24 cellular contexts compared by ENCODE assay signal in the genomic region with DNA sequence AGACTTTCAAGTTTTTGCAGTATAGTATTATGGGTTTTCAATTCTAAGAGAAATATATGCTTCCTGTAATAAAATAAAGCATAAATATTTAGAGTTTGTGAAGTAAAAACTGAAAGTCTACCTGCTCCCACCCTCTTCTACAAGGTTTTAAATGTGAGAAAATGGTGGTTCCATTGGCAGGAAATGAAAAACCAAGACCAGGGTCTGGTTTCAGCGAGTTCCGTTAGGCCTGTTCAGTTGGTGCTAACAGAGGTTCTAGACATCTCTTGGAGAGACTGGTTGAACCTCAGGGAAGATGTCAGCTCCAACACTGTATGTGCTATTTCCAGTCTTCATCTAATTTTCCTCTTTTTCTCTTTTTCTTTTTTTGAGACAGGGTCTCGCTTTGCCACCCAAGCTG. TPM values are rescaled to one million over a fixed set of nuclear protein-coding genes. Genes with fewer than 3 reads are reported as not detected.
A peak's percentile ranks its signal among the peaks of the same experiment; 100 is the strongest.
DNase-seq lines count a peak whose midpoint lies in the region; ATAC-seq and TF ChIP-seq lines count a peak whose summit lies in the region.
"Had no signal": no experiment of that assay in that cellular context is flagged by ENCODE, and none has a peak within 500 bp of the region (broad histone marks: within the 10 kb centered on the region; RNA-seq: fewer than 3 reads in every experiment).

No MANE protein-coding gene starts in this region.

- CTCF ChIA-PET in GM10248 (lab: Yijun Ruan, JAX) = interaction anchor here (1.1 to 3.5 kb wide), 5 partner anchors 10 to 137 kb away, joined by 3 to 16 read pairs (median 12); no protein-coding TSS in a partner anchor

- TF ChIP-seq CTCF in GM10248 (IDR thresholded peaks at IDR 0.05; ENCODE audit: control extremely low read depth, extremely low read depth, low read depth, missing control alignments) (no peak), GM13977 (IDR thresholded peaks at IDR 0.05; ENCODE audit: extremely low read depth, insufficient read depth, missing control alignments) (no peak)

- in situ Hi-C loops in GM13977 (cut with MboI; ENCODE audit: low pct_unique_long_range_greater_than_20kb, low sequenced_read_pairs, unreplicated experiment) = no loop called here

- H3K4me1 Mint-ChIP-seq in effector memory CD8-positive, alpha-beta T cell (ENCODE audit: low read depth in 2 of 2) = peaks cover 5 to 14% of the 10 kb centered on the region in 2 donors

- H3K27me3 ChIP-seq in H7 (ENCODE audit: control insufficient read depth, insufficient read depth, low read length) = no peaks in the 10 kb centered on the region
- H3K27me3 ChIP-seq: BLaER1, breast epithelium, ovary, transverse colon had no signal

- no peaks in the 10 kb centered on the region for H3K36me3 Mint-ChIP-seq in effector memory CD8-positive, alpha-beta T cell (ENCODE audit: insufficient read depth)

- H3K4me3 ChIP-seq in H7 (ENCODE audit: insufficient read depth, low read depth, low read length) = no peak overlapping the region
- H3K4me3 ChIP-seq: BLaER1, breast epithelium, lower lobe of right lung, ovary, skin epidermis, transverse colon had no signal

- peaks cover 0 to 7% of the 10 kb centered on the region in 2 donors for H3K27me3 Mint-ChIP-seq in effector memory CD8-positive, alpha-beta T cell
- H3K27me3 Mint-ChIP-seq: activated B cell treated with CpG ODN at 0.5 μM for 24 hours had no signal

- POLR2A ChIA-PET in GM10248 (lab: Yijun Ruan, JAX) = interaction anchor here (1.4 kb wide), 1 partner anchor 12 kb away, joined by 3 read pairs; a partner anchor contains a TSS

- no peak overlapping the region for H3K27ac Mint-ChIP-seq in effector memory CD8-positive, alpha-beta T cell
- H3K27ac Mint-ChIP-seq: activated B cell treated with CpG ODN at 0.5 μM for 24 hours; activated naive CD4-positive, alpha-beta T cell treated with anti-CD3 and anti-CD28 coated beads for 36 hours; H9; nephron progenitor cell had no signal

- peaks cover 2% of the 10 kb centered on the region; the same call in 1 of the 2 replicates for H3K36me3 ChIP-seq in H7 (replicated peaks; ENCODE audit: control insufficient read depth, insufficient read depth, low read length)
- H3K36me3 ChIP-seq: BLaER1, breast epithelium, lower lobe of right lung, ovary, transverse colon had no signal

- peak overlapping the region; percentile 45 to 47 for H3K4me3 Mint-ChIP-seq in effector memory CD8-positive, alpha-beta T cell
- H3K4me3 Mint-ChIP-seq: activated B cell treated with CpG ODN at 0.5 μM for 24 hours; activated naive CD4-positive, alpha-beta T cell treated with anti-CD3 and anti-CD28 coated beads for 36 hours; activated T-cell treated with anti-CD3 and anti-CD28 coated beads, Interleukin-2, amount 50 U/mL, for 4 hours; H9; nephron progenitor cell had no signal

- ATAC-seq in HG02938 (IDR thresholded peaks at IDR 0.05; ENCODE audit: unreplicated experiment) = peak; percentile 49
- ATAC-seq in effector memory CD8-positive, alpha-beta T cell (replicated peaks) = peak; percentile 96
- ATAC-seq in GM18511 (IDR thresholded peaks at IDR 0.05; ENCODE audit: unreplicated experiment) = no peak
- ATAC-seq: activated T-cell treated with anti-CD3 and anti-CD28 coated beads, Interleukin-2, amount 50 U/mL, for 4 hours; lower lobe of right lung; Panc1 had no signal

- peak; percentile 46 for DNase-seq in GM10248 (ENCODE audit: extremely low spot score)
- DNase-seq in GM13977 (ENCODE audit: low spot score) = peak; percentile 39
- DNase-seq in effector memory CD8-positive, alpha-beta T cell = peak; percentile 15 to 27 (median 20)
- DNase-seq in activated effector memory CD4-positive, alpha-beta T cell treated with anti-CD3 and anti-CD28 coated beads, Interleukin-2, amount 50 U/mL, for 16 hours = no peak
- no peak for DNase-seq in H7
- DNase-seq: activated B cell treated with CpG ODN at 0.5 μM for 24 hours; activated naive CD4-positive, alpha-beta T cell treated with anti-CD3 and anti-CD28 coated beads for 36 hours; activated T-cell treated with anti-CD3 and anti-CD28 coated beads, Interleukin-2, amount 50 U/mL, for 4 hours; amygdala; H9; lower lobe of right lung; NCI-H1694; NCI-H2171; NCI-H524; nephron progenitor cell; ovary; SHP77; transverse colon had no signal

- H3K9me3 Mint-ChIP-seq in effector memory CD8-positive, alpha-beta T cell = no peaks in the 10 kb centered on the region
- H3K9me3 Mint-ChIP-seq: activated B cell treated with CpG ODN at 0.5 μM for 24 hours; activated naive CD4-positive, alpha-beta T cell treated with anti-CD3 and anti-CD28 coated beads for 36 hours; activated T-cell treated with anti-CD3 and anti-CD28 coated beads, Interleukin-2, amount 50 U/mL, for 4 hours; H9; nephron progenitor cell had no signal

RNA-seq across cellular contexts. Expression of a gene that starts 11.8 kb away (rescaled TPM):
- 34.0 and 46.4 TPM in 2 replicates for total RNA-seq in H7 (2014; rRNA removed; shearing (Covaris generic))

RNA-seq across cellular contexts. Expression of a gene that starts 53.5 kb away (rescaled TPM):
- 0.07 and 0.21 TPM in 2 replicates for total RNA-seq in H7 (2014; rRNA removed; shearing (Covaris generic))

Comparison
In these comparisons a context has a peak if more than half of its experiments do, and no peak if none do; other contexts are left out.
1. DNase-seq: peak in GM10248 (single experiment), GM13977 (single experiment) and effector memory CD8-positive, alpha-beta T cell (3 of 3); none in activated effector memory CD4-positive, alpha-beta T cell treated with anti-CD3 and anti-CD28 coated beads, Interleukin-2, amount 50 U/mL, for 16 hours (single experiment) and H7 (single experiment).